11 cellular contexts compared by ENCODE assay signal in the genomic region with DNA sequence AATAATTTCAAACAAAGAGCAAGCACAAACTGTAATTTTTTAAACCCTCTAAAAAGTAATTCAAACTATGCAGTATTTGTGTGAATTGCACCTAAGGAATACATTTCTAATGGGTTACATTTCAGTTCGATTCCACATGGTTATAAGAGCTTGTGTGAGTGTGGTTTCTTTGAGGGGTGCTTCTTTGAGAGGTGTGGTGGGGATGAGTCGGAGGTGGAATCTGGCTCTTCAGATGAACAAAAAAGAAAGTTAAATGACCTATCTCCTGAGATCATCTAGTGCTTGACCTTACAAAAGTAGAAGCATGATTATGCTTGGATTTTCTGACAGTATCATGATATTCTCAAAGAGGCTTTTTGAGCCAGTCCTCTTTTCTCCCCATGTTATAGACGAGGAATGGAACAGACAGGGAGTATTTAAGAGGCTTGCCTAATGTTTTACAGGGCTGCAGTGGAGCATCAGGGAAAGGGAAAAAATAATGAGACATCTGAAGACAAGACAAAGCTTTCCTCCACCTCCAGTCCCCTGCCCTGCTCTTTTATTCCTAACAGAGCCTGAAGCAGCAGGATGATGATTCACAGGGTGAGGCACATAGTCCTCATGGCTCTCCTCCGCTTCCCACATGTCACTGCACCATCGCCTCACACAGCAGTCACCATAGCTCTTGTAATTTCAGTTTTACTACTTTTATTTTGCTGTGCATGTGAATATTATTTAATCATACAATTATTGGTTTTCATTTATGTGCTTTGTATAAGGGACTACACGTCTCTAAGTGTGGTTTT.
DNase-seq lines count a peak whose midpoint lies in the region; ATAC-seq, FAIRE-seq and TF ChIP-seq lines count a peak whose summit lies in the region.
"Had no signal": no experiment of that assay in that cellular context is flagged by ENCODE, and none has a peak within 500 bp of the region (broad histone marks: within the 10 kb centered on the region; RNA-seq: fewer than 3 reads in every experiment).

No MANE protein-coding gene starts in this region.

- peak; percentile 81 for FAIRE-seq in H54 (lab: Jason Lieb, UNC)

- DNase-seq in H54 (ENCODE audit: insufficient read length, low spot score) (peak; percentile 2), fibroblast of pulmonary artery (ENCODE audit: low read depth) (peak; percentile 52), NCI-H82 (lab: John Stamatoyannopoulos, UW) (no peak)
- DNase-seq in activated CD4-positive, alpha-beta memory T cell treated with anti-CD3 and anti-CD28 coated beads for 36 hours = no peak
- DNase-seq: mucosa of descending colon had no signal

- H3K27ac Mint-ChIP-seq in stimulated activated memory B cell treated with anti-CD40 and anti-IgM and Interleukin-4, amounts not matched to agents 10 μg/mL and 1 μg/mL and 100 μg/mL, for 72 hours = peak overlapping the region; percentile 55
- no peak overlapping the region for H3K27ac Mint-ChIP-seq in activated CD4-positive, alpha-beta memory T cell treated with anti-CD3 and anti-CD28 coated beads for 36 hours

- peak; percentile 67 for ATAC-seq in SK-N-SH treated with all-trans-retinoic acid at 6 μM for 48 hours
- ATAC-seq in stimulated activated memory B cell treated with anti-CD40 and anti-IgM and Interleukin-4, amounts not matched to agents 10 μg/mL and 1 μg/mL and 100 μg/mL, for 72 hours = no peak
- ATAC-seq in HG03571 (IDR thresholded peaks at IDR 0.05; ENCODE audit: unreplicated experiment) = no peak
- ATAC-seq: mucosa of descending colon, sciatic nerve had no signal

- TF ChIP-seq CTCF in fibroblast of pulmonary artery (IDR thresholded peaks at IDR 0.05; ENCODE audit: low read length, missing control alignments) = no peak

- H3K4me1 Mint-ChIP-seq in stimulated activated memory B cell treated with anti-CD40 and anti-IgM and Interleukin-4, amounts not matched to agents 10 μg/mL and 1 μg/mL and 100 μg/mL, for 72 hours = peaks cover 22% of the 10 kb centered on the region
- peaks cover 7% of the 10 kb centered on the region for H3K4me1 Mint-ChIP-seq in activated CD4-positive, alpha-beta memory T cell treated with anti-CD3 and anti-CD28 coated beads for 36 hours (ENCODE audit: low read depth)

- no peak for TF ChIP-seq POLR2A in H54 (IDR thresholded peaks at IDR 0.05; ENCODE audit: low read depth, low read length)

- CTCF ChIA-PET in activated CD4-positive, alpha-beta memory T cell treated with anti-CD3 and anti-CD28 coated beads for 36 hours (lab: Charles Lee) = no interaction called here

- H3K9me3 Mint-ChIP-seq in stimulated activated memory B cell treated with anti-CD40 and anti-IgM and Interleukin-4, amounts not matched to agents 10 μg/mL and 1 μg/mL and 100 μg/mL, for 72 hours = no peaks in the 10 kb centered on the region
- H3K9me3 Mint-ChIP-seq in activated CD4-positive, alpha-beta memory T cell treated with anti-CD3 and anti-CD28 coated beads for 36 hours = peaks cover 11% of the 10 kb centered on the region

- no peaks in the 10 kb centered on the region for H3K27me3 Mint-ChIP-seq in stimulated activated memory B cell treated with anti-CD40 and anti-IgM and Interleukin-4, amounts not matched to agents 10 μg/mL and 1 μg/mL and 100 μg/mL, for 72 hours
- H3K27me3 Mint-ChIP-seq in activated CD4-positive, alpha-beta memory T cell treated with anti-CD3 and anti-CD28 coated beads for 36 hours = no peaks in the 10 kb centered on the region

- H3K36me3 Mint-ChIP-seq in stimulated activated memory B cell treated with anti-CD40 and anti-IgM and Interleukin-4, amounts not matched to agents 10 μg/mL and 1 μg/mL and 100 μg/mL, for 72 hours = peaks cover 46% of the 10 kb centered on the region
- H3K36me3 Mint-ChIP-seq in activated CD4-positive, alpha-beta memory T cell treated with anti-CD3 and anti-CD28 coated beads for 36 hours = peaks cover 15% of the 10 kb centered on the region

- no peak overlapping the region for H3K4me3 ChIP-seq in fibroblast of pulmonary artery (replicated peaks; ENCODE audit: low read depth, low read length)
- H3K4me3 ChIP-seq: dorsolateral prefrontal cortex, mucosa of descending colon, vagina had no signal

- H3K4me3 Mint-ChIP-seq in stimulated activated memory B cell treated with anti-CD40 and anti-IgM and Interleukin-4, amounts not matched to agents 10 μg/mL and 1 μg/mL and 100 μg/mL, for 72 hours = no peak overlapping the region
- H3K4me3 Mint-ChIP-seq in activated CD4-positive, alpha-beta memory T cell treated with anti-CD3 and anti-CD28 coated beads for 36 hours = no peak overlapping the region

- intact Hi-C loops in activated CD4-positive, alpha-beta memory T cell treated with anti-CD3 and anti-CD28 coated beads for 36 hours (cut with micrococcal nuclease) = no loop called here

- POLR2A ChIA-PET in activated CD4-positive, alpha-beta memory T cell treated with anti-CD3 and anti-CD28 coated beads for 36 hours (lab: Charles Lee) = no interaction called here

TF ChIP-seq in SK-N-SH treated with all-trans-retinoic acid at 6 μM for 48 hours, 23 proteins besides CTCF, POLR2A, EP300 and RAD21:
- TF ChIP-seq OSR1 (CRISPR knock-in tag; IDR thresholded peaks at IDR 0.05) = no peak
- TF ChIP-seq ZC3H10 (CRISPR knock-in tag; IDR thresholded peaks at IDR 0.05) = no peak
- TF ChIP-seq TCF4 (CRISPR knock-in tag; IDR thresholded peaks at IDR 0.05; ENCODE audit: borderline replicate concordance) = no peak
- TF ChIP-seq, protein P1, sequence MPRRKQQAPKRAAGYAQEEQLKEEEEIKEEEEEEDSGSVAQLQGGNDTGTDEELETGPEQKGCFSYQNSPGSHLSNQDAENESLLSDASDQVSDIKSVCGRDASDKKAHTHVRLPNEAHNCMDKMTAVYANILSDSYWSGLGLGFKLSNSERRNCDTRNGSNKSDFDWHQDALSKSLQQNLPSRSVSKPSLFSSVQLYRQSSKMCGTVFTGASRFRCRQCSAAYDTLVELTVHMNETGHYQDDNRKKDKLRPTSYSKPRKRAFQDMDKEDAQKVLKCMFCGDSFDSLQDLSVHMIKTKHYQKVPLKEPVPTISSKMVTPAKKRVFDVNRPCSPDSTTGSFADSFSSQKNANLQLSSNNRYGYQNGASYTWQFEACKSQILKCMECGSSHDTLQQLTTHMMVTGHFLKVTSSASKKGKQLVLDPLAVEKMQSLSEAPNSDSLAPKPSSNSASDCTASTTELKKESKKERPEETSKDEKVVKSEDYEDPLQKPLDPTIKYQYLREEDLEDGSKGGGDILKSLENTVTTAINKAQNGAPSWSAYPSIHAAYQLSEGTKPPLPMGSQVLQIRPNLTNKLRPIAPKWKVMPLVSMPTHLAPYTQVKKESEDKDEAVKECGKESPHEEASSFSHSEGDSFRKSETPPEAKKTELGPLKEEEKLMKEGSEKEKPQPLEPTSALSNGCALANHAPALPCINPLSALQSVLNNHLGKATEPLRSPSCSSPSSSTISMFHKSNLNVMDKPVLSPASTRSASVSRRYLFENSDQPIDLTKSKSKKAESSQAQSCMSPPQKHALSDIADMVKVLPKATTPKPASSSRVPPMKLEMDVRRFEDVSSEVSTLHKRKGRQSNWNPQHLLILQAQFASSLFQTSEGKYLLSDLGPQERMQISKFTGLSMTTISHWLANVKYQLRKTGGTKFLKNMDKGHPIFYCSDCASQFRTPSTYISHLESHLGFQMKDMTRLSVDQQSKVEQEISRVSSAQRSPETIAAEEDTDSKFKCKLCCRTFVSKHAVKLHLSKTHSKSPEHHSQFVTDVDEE (CRISPR knock-in tag; IDR thresholded peaks at IDR 0.05) = no peak
- no peak for TF ChIP-seq BACH2 (CRISPR knock-in tag; IDR thresholded peaks at IDR 0.05; ENCODE audit: borderline replicate concordance)
- no peak for TF ChIP-seq ZNF565 (CRISPR knock-in tag; conservative IDR thresholded peaks at IDR 0.05; ENCODE audit: low read depth)
- TF ChIP-seq, protein P2, sequence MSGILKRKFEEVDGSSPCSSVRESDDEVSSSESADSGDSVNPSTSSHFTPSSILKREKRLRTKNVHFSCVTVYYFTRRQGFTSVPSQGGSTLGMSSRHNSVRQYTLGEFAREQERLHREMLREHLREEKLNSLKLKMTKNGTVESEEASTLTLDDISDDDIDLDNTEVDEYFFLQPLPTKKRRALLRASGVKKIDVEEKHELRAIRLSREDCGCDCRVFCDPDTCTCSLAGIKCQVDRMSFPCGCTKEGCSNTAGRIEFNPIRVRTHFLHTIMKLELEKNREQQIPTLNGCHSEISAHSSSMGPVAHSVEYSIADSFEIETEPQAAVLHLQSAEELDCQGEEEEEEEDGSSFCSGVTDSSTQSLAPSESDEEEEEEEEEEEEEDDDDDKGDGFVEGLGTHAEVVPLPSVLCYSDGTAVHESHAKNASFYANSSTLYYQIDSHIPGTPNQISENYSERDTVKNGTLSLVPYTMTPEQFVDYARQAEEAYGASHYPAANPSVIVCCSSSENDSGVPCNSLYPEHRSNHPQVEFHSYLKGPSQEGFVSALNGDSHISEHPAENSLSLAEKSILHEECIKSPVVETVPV (CRISPR knock-in tag; IDR thresholded peaks at IDR 0.05) = no peak
- TF ChIP-seq ZFP30 (CRISPR knock-in tag; IDR thresholded peaks at IDR 0.05) = no peak
- no peak for TF ChIP-seq ESRRG (CRISPR knock-in tag; IDR thresholded peaks at IDR 0.05)
- no peak for TF ChIP-seq ZNF8 (CRISPR knock-in tag; IDR thresholded peaks at IDR 0.05)
- no peak for TF ChIP-seq ZNF70 (CRISPR knock-in tag; IDR thresholded peaks at IDR 0.05)
- TF ChIP-seq, protein P3, sequence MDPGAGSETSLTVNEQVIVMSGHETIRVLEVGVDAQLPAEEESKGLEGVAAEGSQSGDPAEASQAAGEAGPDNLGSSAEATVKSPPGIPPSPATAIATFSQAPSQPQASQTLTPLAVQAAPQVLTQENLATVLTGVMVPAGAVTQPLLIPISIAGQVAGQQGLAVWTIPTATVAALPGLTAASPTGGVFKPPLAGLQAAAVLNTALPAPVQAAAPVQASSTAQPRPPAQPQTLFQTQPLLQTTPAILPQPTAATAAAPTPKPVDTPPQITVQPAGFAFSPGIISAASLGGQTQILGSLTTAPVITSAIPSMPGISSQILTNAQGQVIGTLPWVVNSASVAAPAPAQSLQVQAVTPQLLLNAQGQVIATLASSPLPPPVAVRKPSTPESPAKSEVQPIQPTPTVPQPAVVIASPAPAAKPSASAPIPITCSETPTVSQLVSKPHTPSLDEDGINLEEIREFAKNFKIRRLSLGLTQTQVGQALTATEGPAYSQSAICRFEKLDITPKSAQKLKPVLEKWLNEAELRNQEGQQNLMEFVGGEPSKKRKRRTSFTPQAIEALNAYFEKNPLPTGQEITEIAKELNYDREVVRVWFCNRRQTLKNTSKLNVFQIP (CRISPR knock-in tag; IDR thresholded peaks at IDR 0.05; ENCODE audit: borderline replicate concordance, low read depth) = no peak
- TF ChIP-seq PPARA (CRISPR knock-in tag; IDR thresholded peaks at IDR 0.05; ENCODE audit: borderline replicate concordance) = no peak
- no peak for TF ChIP-seq GLIS3 (CRISPR knock-in tag; IDR thresholded peaks at IDR 0.05)
- TF ChIP-seq ZFP3 (CRISPR knock-in tag; IDR thresholded peaks at IDR 0.05) = no peak

Comparison
In these comparisons a context has a peak if more than half of its experiments do, and no peak if none do; other contexts are left out.
1. DNase-seq: peak in H54 (single experiment) and fibroblast of pulmonary artery (single experiment); none in activated CD4-positive, alpha-beta memory T cell treated with anti-CD3 and anti-CD28 coated beads for 36 hours (single experiment) and NCI-H82 (single experiment).